8 cellular contexts compared by ENCODE assay signal in the genomic region with DNA sequence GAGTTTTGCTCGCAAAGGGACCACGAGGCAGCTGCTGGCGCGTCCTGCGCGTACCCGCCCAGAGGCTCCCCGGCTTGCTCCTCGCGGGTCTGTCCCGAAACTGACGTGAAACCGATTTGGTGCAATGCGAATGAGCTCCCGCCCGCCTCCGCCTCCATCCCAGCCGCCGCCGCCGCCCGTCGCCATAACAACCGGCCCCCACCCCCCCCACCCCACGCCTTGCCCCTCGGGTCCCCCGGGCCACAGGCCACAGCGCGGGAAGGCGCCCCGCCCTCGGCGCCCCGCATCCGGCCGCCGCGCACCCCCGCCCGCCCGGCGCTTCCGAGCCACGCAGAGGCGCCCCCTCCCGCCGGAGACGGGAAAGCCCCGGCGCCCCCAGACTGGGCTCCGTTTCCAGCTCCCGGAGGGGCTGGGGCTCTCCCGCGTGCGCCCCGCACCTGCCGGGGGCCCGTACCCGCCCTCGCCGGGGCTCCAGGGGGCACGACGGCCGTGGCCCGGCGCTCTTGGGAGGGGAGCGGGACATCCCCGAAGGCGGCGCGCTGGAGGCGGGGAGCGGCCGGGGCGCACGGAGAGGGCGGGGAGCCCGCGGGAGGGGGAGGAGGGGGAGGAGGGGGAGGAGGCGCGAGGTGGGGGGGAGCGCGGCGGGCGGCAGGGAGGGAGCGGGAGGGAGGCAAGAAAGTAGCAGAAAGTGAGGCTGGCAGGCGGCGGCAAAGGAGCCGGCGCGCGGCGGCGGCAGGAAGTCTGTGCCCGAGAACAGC. TPM values are rescaled to one million over a fixed set of nuclear protein-coding genes. Genes with fewer than 3 reads are reported as not detected.
A peak's percentile ranks its signal among the peaks of the same experiment; 100 is the strongest.
DNase-seq lines count a peak whose midpoint lies in the region; ATAC-seq, FAIRE-seq and TF ChIP-seq lines count a peak whose summit lies in the region.

A gene (plus strand): TSS at position 678 of the 758 bp plus-strand sequence.

- H2AK9ac ChIP-seq in IMR-90 (replicated peaks; ENCODE audit: low read depth, low read length, poor library complexity) = peak within 1 kb of the TSS; percentile 83

- H2AK5ac ChIP-seq in IMR-90 (ENCODE audit: low read depth, low read length) = 0 out of 2 replicates have a peak within 1 kb of the TSS, but pooled peaks have one; percentile 0

- no peak within 1 kb of the TSS for H4K5ac ChIP-seq in IMR-90 (ENCODE audit: low read depth, low read length)

- no peak within 1 kb of the TSS for H2BK5ac ChIP-seq in IMR-90 (ENCODE audit: low read depth, low read length, poor library complexity, severe bottlenecking)

- H4K91ac ChIP-seq in IMR-90 (ENCODE audit: insufficient read depth, low read depth, low read length) = no peak within 1 kb of the TSS

- H3K9me3 ChIP-seq in DND-41 (ENCODE audit: insufficient read depth, low read length, severe bottlenecking) (no peaks in the 10 kb centered on the region), IMR-90 (ENCODE audit: control insufficient read depth, insufficient read depth, low read length) (no peaks in the 10 kb centered on the region), adipocyte (ENCODE audit: control insufficient read depth, low read length) (no peaks in the 10 kb centered on the region), prostate gland (no peaks in the 10 kb centered on the region)

- H3K4me1 ChIP-seq in DND-41 (ENCODE audit: insufficient read depth, low read length) (peaks cover 29% of the 10 kb centered on the region), IMR-90 (ENCODE audit: control insufficient read depth, insufficient read depth, low read length) (no peaks in the 10 kb centered on the region), adipocyte (ENCODE audit: control insufficient read depth, insufficient read depth, low read length) (peaks cover 12% of the 10 kb centered on the region), prostate gland (replicated peaks) (no peaks in the 10 kb centered on the region)

- H3K9ac ChIP-seq in DND-41 (ENCODE audit: low read depth, low read length) (peak within 1 kb of the TSS; percentile 79), IMR-90 (ENCODE audit: low read depth, low read length) (peak within 1 kb of the TSS; percentile 49), adipocyte (ENCODE audit: low read length) (peak within 1 kb of the TSS; percentile 85)

- peaks cover 15% of the 10 kb centered on the region for H3K27me3 ChIP-seq in DND-41 (ENCODE audit: insufficient read depth, low read length, poor library complexity)
- peaks cover 4% of the 10 kb centered on the region; the same call in 1 of the 2 replicates for H3K27me3 ChIP-seq in IMR-90 (ENCODE audit: control insufficient read depth, insufficient read depth, low read length)
- no peaks in the 10 kb centered on the region for H3K27me3 ChIP-seq in adipocyte (replicated peaks; ENCODE audit: control insufficient read depth, insufficient read depth, low read length)
- H3K27me3 ChIP-seq in prostate gland (replicated peaks; ENCODE audit: insufficient read depth) = no peaks in the 10 kb centered on the region

- 0 out of 2 replicates have a peak within 1 kb of the TSS, but pooled peaks have one; percentile 40 for H3K14ac ChIP-seq in IMR-90 (replicated peaks; ENCODE audit: low read depth, low read length)

- in situ Hi-C loops in IMR-90 (cut with MboI; ENCODE audit: low sequenced_read_pairs) = loop anchor here (10.0 kb wide), 1 partner anchor 84 kb away; no protein-coding TSS in a partner anchor

- H3K27ac ChIP-seq in DND-41 (ENCODE audit: low read length) = peak within 1 kb of the TSS; percentile 70
- peak within 1 kb of the TSS; percentile 37; the same call in 1 of the 2 replicates for H3K27ac ChIP-seq in IMR-90 (ENCODE audit: insufficient read depth, low read length)
- peak within 1 kb of the TSS; percentile 74 to 84 for H3K27ac ChIP-seq in prostate gland

- peak within 1 kb of the TSS; percentile 56 to 88 for H3K4me3 ChIP-seq in DND-41 (ENCODE audit: low read depth in 1 of 2, low read length in 2 of 2)
- peak within 1 kb of the TSS; percentile 84 for H3K4me3 ChIP-seq in IMR-90 (ENCODE audit: insufficient read depth, low read depth, low read length)
- H3K4me3 ChIP-seq in adipocyte (ENCODE audit: low read length) = peak within 1 kb of the TSS; percentile 92
- peak within 1 kb of the TSS; percentile 61 to 65 for H3K4me3 ChIP-seq in prostate gland

- H3K18ac ChIP-seq in IMR-90 (ENCODE audit: low read depth, low read length) = 0 out of 2 replicates have a peak within 1 kb of the TSS, but pooled peaks have one; percentile 1

- no peak within 1 kb of the TSS for H2BK15ac ChIP-seq in IMR-90 (ENCODE audit: low read depth, low read length)

- intact Hi-C loops in IMR-90 (cut with micrococcal nuclease) (loop anchor here (1.0 to 2.0 kb wide), 3 partner anchors 85 to 362 kb away; no protein-coding TSS in a partner anchor), left cardiac atrium (cut with DNase I) (loop anchor here in 1 of 2 donors (5.0 kb wide), 1 partner anchor 77 kb away; no protein-coding TSS in a partner anchor), prostate gland (cut with DNase I) (loop anchor here (5.0 kb wide), 2 partner anchors 77 to 358 kb away; no protein-coding TSS in a partner anchor)

- CTCF ChIA-PET in IMR-90 (lab: Yijun Ruan, JAX) = no interaction called here

- H4K8ac ChIP-seq in IMR-90 (ENCODE audit: low read depth in 2 of 2, low read length in 2 of 2) = no peak within 1 kb of the TSS

- peak; percentile 93 for DNase-seq in DND-41
- peak; percentile 66 for DNase-seq in IMR-90
- DNase-seq in T follicular helper cell (ENCODE audit: low read depth) = peak; percentile 88
- DNase-seq in adipocyte (ENCODE audit: low read depth) = peak; percentile 88
- DNase-seq in left cardiac atrium = peak; percentile 84
- peak; percentile 77 for DNase-seq in prostate gland (ENCODE audit: low spot score)
- peak; percentile 82 for DNase-seq in urothelium cell line (ENCODE audit: low spot score)

- dilution Hi-C loops in IMR-90 (cut with HindIII; ENCODE audit: low sequenced_read_pairs, unreplicated experiment) = no loop called here

- TF ChIP-seq CTCF in DND-41 (IDR thresholded peaks at IDR 0.05; ENCODE audit: borderline replicate concordance, extremely low read depth, low read length, poor library complexity, severe bottlenecking) (peak; percentile 52), IMR-90 (conservative IDR thresholded peaks at IDR 0.05; ENCODE audit: low read depth, low read length) (peak; percentile 43), prostate gland (IDR thresholded peaks at IDR 0.05) (peak; percentile 30 to 49 (median 36))

- TF ChIP-seq POLR2A in IMR-90 (IDR thresholded peaks at IDR 0.05; ENCODE audit: low read depth, low read length) = peak; percentile 60; the same call in 1 of the 2 replicates
- peak; percentile 49 for TF ChIP-seq POLR2A in prostate gland (IDR thresholded peaks at IDR 0.05)

- no peak within 1 kb of the TSS for H2BK20ac ChIP-seq in IMR-90 (ENCODE audit: low read depth, low read length)

- no peak within 1 kb of the TSS for H3K56ac ChIP-seq in IMR-90 (ENCODE audit: extremely low read depth, insufficient read depth, low read length)

- peak; percentile 79 for ATAC-seq in DND-41 (ENCODE audit: insufficient read depth, low read depth)
- peak; percentile 38 for ATAC-seq in GM21447 (IDR thresholded peaks at IDR 0.05; ENCODE audit: unreplicated experiment)
- peak; percentile 85 for ATAC-seq in IMR-90 (ENCODE audit: low read depth)
- peak; percentile 86 to 87 for ATAC-seq in left cardiac atrium

- H2AFZ ChIP-seq in DND-41 (ENCODE audit: low read depth, low read length) = peak within 1 kb of the TSS; percentile 93
- H2AFZ ChIP-seq in IMR-90 (replicated peaks; ENCODE audit: low read length, poor library complexity) = peak within 1 kb of the TSS; percentile 89

- no peaks in the 10 kb centered on the region for H3K9me1 ChIP-seq in IMR-90 (ENCODE audit: insufficient read depth, low read length)

- POLR2A ChIA-PET in IMR-90 (lab: Charles Lee; ENCODE audit: unreplicated experiment) = interaction anchor here (0.6 to 1.0 kb wide), 2 partner anchors 8 to 101 kb away, joined by 3 to 5 read pairs; no protein-coding TSS in a partner anchor

- no peaks in the 10 kb centered on the region; the same call in 1 of the 2 replicates for H3K36me3 ChIP-seq in DND-41 (ENCODE audit: insufficient read depth, low read length)
- H3K36me3 ChIP-seq in IMR-90 (ENCODE audit: control insufficient read depth, insufficient read depth, low read length) = no peaks in the 10 kb centered on the region
- no peaks in the 10 kb centered on the region for H3K36me3 ChIP-seq in adipocyte (ENCODE audit: control insufficient read depth, insufficient read depth, low read length, severe bottlenecking)
- H3K36me3 ChIP-seq in prostate gland = no peaks in the 10 kb centered on the region

- FAIRE-seq in urothelium cell line (lab: Jason Lieb, UNC) = no peak

- H4K20me1 ChIP-seq in DND-41 (ENCODE audit: insufficient read depth, low read length) = peaks cover 29% of the 10 kb centered on the region
- no peaks in the 10 kb centered on the region for H4K20me1 ChIP-seq in IMR-90 (ENCODE audit: insufficient read depth, low read length)

- no TSS peak for BruUV-seq in IMR-90 (replicated peaks; lab: Mats Ljungman, UMichigan)

- no peaks in the 10 kb centered on the region; a peak in 1 of 4 replicates for H3K79me1 ChIP-seq in IMR-90 (ENCODE audit: low read depth in 1 of 2, low read length in 2 of 2)

- peak within 1 kb of the TSS; percentile 37; the same call in 1 of the 2 replicates for H3K4ac ChIP-seq in IMR-90 (ENCODE audit: low read depth, low read length)

- no peaks in the 10 kb centered on the region for H3K79me2 ChIP-seq in DND-41 (ENCODE audit: insufficient read depth, low read length)

- TF ChIP-seq RAD21 in IMR-90 (IDR thresholded peaks at IDR 0.05; ENCODE audit: low read length) = no peak; the same call in 1 of the 2 replicates

- H3K23ac ChIP-seq in IMR-90 (ENCODE audit: low read depth, low read length) = peak within 1 kb of the TSS; percentile 86

- H3K4me2 ChIP-seq in DND-41 (ENCODE audit: insufficient read depth, low read length) (peak within 1 kb of the TSS; percentile 100), IMR-90 (ENCODE audit: low read depth, low read length) (peak within 1 kb of the TSS; percentile 99)

- no peak within 1 kb of the TSS; the same call in 1 of the 2 replicates for H2BK120ac ChIP-seq in IMR-90 (ENCODE audit: low read depth, low read length)

- 0% methylated on average over 17 of the region's 95 CpGs; no CpG with 5 or more reads in 1 of the 2 experiments for WGBS in IMR-90 (ENCODE audit: extremely low coverage in 2 of 2, insufficient read length in 1 of 2), 2 experiments
- 1% methylated on average over 68 of the region's 95 CpGs for WGBS in prostate gland

TF ChIP-seq in IMR-90, 13 proteins besides CTCF, POLR2A, EP300 and RAD21:
- TF ChIP-seq MAZ (IDR thresholded peaks at IDR 0.05; ENCODE audit: borderline replicate concordance, low read depth, low read length) = peak; percentile 42; the same call in 1 of the 2 replicates
- TF ChIP-seq MXI1 (IDR thresholded peaks at IDR 0.05; ENCODE audit: borderline replicate concordance, low read depth, low read length) = peak; percentile 67; the same call in 1 of the 2 replicates
- no peak for TF ChIP-seq CHD1 (IDR thresholded peaks at IDR 0.05; ENCODE audit: low read depth, low read length)
TF ChIP-seq in IMR-90: peak in this region for 2.

RNA-seq across cellular contexts. Expression of the gene that starts here (rescaled TPM):
- 4.2 and 5.0 TPM in 2 replicates for total RNA-seq in IMR-90 (2012; rRNA removed)
- polyA plus RNA-seq in IMR-90 (2012; rRNA removed) = 4.1 and 5.3 TPM in 2 replicates
- 2.5 and 2.6 TPM in 2 replicates for polyA plus RNA-seq in IMR-90 (2012; cell fraction: cytosol; rRNA removed)
- polyA plus RNA-seq in IMR-90 (2012; cell fraction: nucleus; rRNA removed; ENCODE audit: low replicate concordance) = 3.2 and 9.7 TPM in 2 replicates
- 10 to 100 TPM; 23.8 to 38.5 TPM for total RNA-seq in left cardiac atrium
- total RNA-seq in prostate gland = 10 to 100 TPM in 1 of 2 donors, 1 to 10 TPM in 1; 4.8 to 14.5 TPM

Comparison
In these comparisons a context has a peak if more than half of its experiments do, and no peak if none do; other contexts are left out.
1. Peak in every context shown above with its lines: DNase-seq, ATAC-seq, H3K4me3 ChIP-seq and H3K27ac ChIP-seq.